Comparison of ENCODE assay signal across 12 cellular contexts in the genomic region with DNA sequence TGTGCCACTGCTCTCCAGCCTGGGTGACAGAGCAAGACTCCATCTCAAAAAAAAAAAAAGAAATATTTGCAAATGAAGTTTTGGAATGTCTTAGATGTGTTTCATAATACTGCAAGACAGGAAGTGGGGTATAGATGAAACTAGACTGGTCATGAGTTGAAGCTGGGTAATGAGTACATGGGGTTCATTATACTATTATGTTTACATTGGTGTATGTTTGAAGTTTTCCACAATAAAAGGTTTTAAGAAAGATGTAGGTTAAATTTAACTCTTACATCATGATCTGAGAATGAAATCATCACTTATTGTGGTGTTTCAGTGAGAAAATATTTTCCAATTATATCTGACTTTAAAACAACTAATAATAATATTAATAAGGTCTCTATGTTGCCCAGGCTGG. TPM values are rescaled to one million over a fixed set of nuclear protein-coding genes. Genes with fewer than 3 reads are reported as not detected.
DNase-seq lines count a peak whose midpoint lies in the region; ATAC-seq and TF ChIP-seq lines count a peak whose summit lies in the region.
"Had no signal": no experiment of that assay in that cellular context is flagged by ENCODE, and none has a peak within 500 bp of the region (broad histone marks: within the 10 kb centered on the region; RNA-seq: fewer than 3 reads in every experiment).

No MANE protein-coding gene starts in this region.

- no peak overlapping the region for H2AFZ ChIP-seq in mesenchymal stem cell (ENCODE audit: low read depth, low read length)

- no peak overlapping the region for H2BK5ac ChIP-seq in mesenchymal stem cell (ENCODE audit: low read depth, low read length, poor library complexity, severe bottlenecking)

- H2BK15ac ChIP-seq in mesenchymal stem cell (ENCODE audit: low read depth, poor library complexity, severe bottlenecking): no peak overlapping the region

- H2BK12ac ChIP-seq in mesenchymal stem cell (ENCODE audit: low read length in 2 of 2): no peak overlapping the region

- in situ Hi-C loops in KBM-7 (cut with MboI; ENCODE audit: low pct_unique_long_range_greater_than_20kb, low sequenced_read_pairs): no loop called here

- H3K27ac ChIP-seq in mesenchymal stem cell (ENCODE audit: low read length, poor library complexity, severe bottlenecking): no peak overlapping the region
- H3K27ac ChIP-seq: esophagus squamous epithelium had no signal

- TF ChIP-seq POLR2A in NB4 (IDR thresholded peaks at IDR 0.05; ENCODE audit: extremely low read depth, insufficient read length): no peak

- ATAC-seq in GM18508 (IDR thresholded peaks at IDR 0.05; ENCODE audit: insufficient read depth, unreplicated experiment): peak; percentile 77
- ATAC-seq in GM21717 (IDR thresholded peaks at IDR 0.05; ENCODE audit: unreplicated experiment): peak; percentile 59

- H3K4me1 ChIP-seq in mesenchymal stem cell (ENCODE audit: control insufficient read depth, insufficient read depth, low read depth, low read length): peaks cover 2% of the 10 kb centered on the region
- H3K4me1 ChIP-seq: esophagus squamous epithelium had no signal

- H3K4ac ChIP-seq in mesenchymal stem cell (ENCODE audit: low read depth in 1 of 2, low read length in 2 of 2): no peak overlapping the region

- no peak overlapping the region for H3K18ac ChIP-seq in mesenchymal stem cell (ENCODE audit: low read depth in 1 of 2, low read length in 2 of 2)

- no peak overlapping the region for H3K14ac ChIP-seq in mesenchymal stem cell (ENCODE audit: low read length in 2 of 2)

- H3K27me3 ChIP-seq in mesenchymal stem cell (ENCODE audit: control insufficient read depth in 1 of 2, insufficient read depth in 1 of 2, low read length in 2 of 2): no peaks in the 10 kb centered on the region
- H3K27me3 ChIP-seq: esophagus squamous epithelium had no signal

- H3K79me1 ChIP-seq in mesenchymal stem cell (replicated peaks; ENCODE audit: low read length, poor library complexity, severe bottlenecking): peaks cover 22% of the 10 kb centered on the region

- H3K23ac ChIP-seq in mesenchymal stem cell (ENCODE audit: low read length in 2 of 2): no peak overlapping the region

- TF ChIP-seq CTCF in NB4 (IDR thresholded peaks at IDR 0.05; ENCODE audit: low read depth, low read length): no peak

- no peak overlapping the region for H3K4me3 ChIP-seq in NB4 (ENCODE audit: low read depth, low read length)
- no peak overlapping the region for H3K4me3 ChIP-seq in mesenchymal stem cell (ENCODE audit: insufficient read depth in 1 of 2, low read depth in 1 of 2, low read length in 2 of 2)
- H3K4me3 ChIP-seq: esophagus squamous epithelium, SK-N-MC had no signal

- H3K9me3 ChIP-seq in mesenchymal stem cell (ENCODE audit: control insufficient read depth, low read length): peaks cover 24% of the 10 kb centered on the region

- peak; percentile 24 for DNase-seq in NB4 (ENCODE audit: low read depth)
- DNase-seq in mesenchymal stem cell: peak; percentile 51
- DNase-seq in SHP77 treated with DMSO at 0.1 percent for 48 hours (lab: John Stamatoyannopoulos, UW): no peak
- DNase-seq in KBM-7: no peak
- no peak for DNase-seq in GM19238 (ENCODE audit: insufficient read length, low spot score)
- DNase-seq: esophagus squamous epithelium, H9, NCI-H446 treated with DMSO at 0.1 percent for 48 hours, posterior cingulate gyrus had no signal

- no peak overlapping the region for H3K4me2 ChIP-seq in mesenchymal stem cell (ENCODE audit: low read length, poor library complexity, severe bottlenecking)

- peaks cover 4 to 7% of the 10 kb centered on the region in 2 experiments for H3K36me3 ChIP-seq in mesenchymal stem cell (ENCODE audit: control insufficient read depth in 1 of 2, insufficient read depth in 2 of 2, low read depth in 1 of 2, low read length in 2 of 2)

- H2BK120ac ChIP-seq in mesenchymal stem cell (ENCODE audit: low read depth, low read length): no peak overlapping the region

- no peak overlapping the region for H4K91ac ChIP-seq in mesenchymal stem cell (ENCODE audit: low read length)

- H2AK5ac ChIP-seq in mesenchymal stem cell (ENCODE audit: low read length, severe bottlenecking): no peak overlapping the region

- H3K9ac ChIP-seq in mesenchymal stem cell (ENCODE audit: low read length): no peak overlapping the region

- no peak overlapping the region for H4K8ac ChIP-seq in mesenchymal stem cell (ENCODE audit: low read length)

RNA-seq across cellular contexts. Expression of a gene that starts 19.0 kb away (rescaled TPM):
- polyA plus RNA-seq in mesenchymal stem cell (2013, experiment 1 of 2): 24.7 TPM
- polyA plus RNA-seq in mesenchymal stem cell (2013, experiment 2 of 2): 24.2 TPM

Comparison
In these comparisons a context has a peak if more than half of its experiments do, and no peak if none do; other contexts are left out.
1. DNase-seq: peak in NB4 (single experiment) and mesenchymal stem cell (single experiment); none in SHP77 treated with DMSO at 0.1 percent for 48 hours (single experiment), KBM-7 (single experiment) and GM19238 (single experiment).